21 cellular contexts compared by ENCODE assay signal in genomic region chr5:38367410-38367809, GRCh38.
DNase-seq lines count a peak whose midpoint lies in the region; ATAC-seq and TF ChIP-seq lines count a peak whose summit lies in the region.
"Had no signal": no experiment of that assay in that cellular context is flagged by ENCODE, and none has a peak within 500 bp of the region (broad histone marks: within the 10 kb centered on the region; RNA-seq: fewer than 3 reads in every experiment).

No MANE protein-coding gene starts in this region.

- H3K36me3 ChIP-seq in GM23338 (ENCODE audit: insufficient read depth) (no peaks in the 10 kb centered on the region), brain microvascular endothelial cell (replicated peaks) (no peaks in the 10 kb centered on the region)
- H3K36me3 ChIP-seq in naive thymus-derived CD4-positive, alpha-beta T cell (ENCODE audit: control insufficient read depth in 2 of 3, insufficient read depth in 3 of 3, low read length in 3 of 3) = no peaks in the 10 kb centered on the region
- H3K36me3 ChIP-seq: MG63, Peyer's patch, SJCRH30 had no signal

- peaks cover 9% of the 10 kb centered on the region; the same call in 1 of the 3 replicates for H3K4me1 Mint-ChIP-seq in GM23338
- H3K4me1 Mint-ChIP-seq in naive thymus-derived CD4-positive, alpha-beta T cell = peaks cover 2 to 24% (median 22%) of the 10 kb centered on the region in 7 donors
- H3K4me1 Mint-ChIP-seq: IgD-negative memory B cell had no signal

- H3K9me3 ChIP-seq in naive thymus-derived CD4-positive, alpha-beta T cell (ENCODE audit: control insufficient read depth in 2 of 3, low read length in 3 of 3) = no peaks in the 10 kb centered on the region
- H3K9me3 ChIP-seq: MG63, Peyer's patch, SJCRH30 had no signal

- CTCF ChIA-PET in naive thymus-derived CD4-positive, alpha-beta T cell (lab: Charles Lee) = no interaction called here

- H3K27me3 Mint-ChIP-seq in GM23338 (ENCODE audit: insufficient read depth, low read depth, poor library complexity) = no peaks in the 10 kb centered on the region
- H3K27me3 Mint-ChIP-seq in naive thymus-derived CD4-positive, alpha-beta T cell = peaks cover 0 to 10% (median 3%) of the 10 kb centered on the region in 5 donors

- no peak overlapping the region for H3K4me3 ChIP-seq in GM23338
- H3K4me3 ChIP-seq in brain microvascular endothelial cell (ENCODE audit: low read depth, low read length) = no peak overlapping the region
- no peak overlapping the region for H3K4me3 ChIP-seq in fibroblast of villous mesenchyme (ENCODE audit: low read depth, low read length)
- H3K4me3 ChIP-seq in naive thymus-derived CD4-positive, alpha-beta T cell (ENCODE audit: low read length) = no peak overlapping the region
- H3K4me3 ChIP-seq: GM12878, MG63, Peyer's patch, SJCRH30 had no signal

- H3K4me1 ChIP-seq in GM23338 (ENCODE audit: insufficient read depth) = no peaks in the 10 kb centered on the region
- peaks cover 0 to 6% of the 10 kb centered on the region in 2 donors for H3K4me1 ChIP-seq in naive thymus-derived CD4-positive, alpha-beta T cell (ENCODE audit: control insufficient read depth in 2 of 2, insufficient read depth in 2 of 2, low read length in 2 of 2)
- H3K4me1 ChIP-seq: Peyer's patch, SJCRH30 had no signal

- peaks cover 8% of the 10 kb centered on the region; the same call in 1 of the 2 replicates for H3K9me2 ChIP-seq in GM23338 (ENCODE audit: insufficient read depth)

- H3K36me3 Mint-ChIP-seq in GM23338 (ENCODE audit: low read depth) = no peaks in the 10 kb centered on the region
- H3K36me3 Mint-ChIP-seq in naive thymus-derived CD4-positive, alpha-beta T cell = no peaks in the 10 kb centered on the region
- H3K36me3 Mint-ChIP-seq: IgD-negative memory B cell had no signal

- no peak for TF ChIP-seq CTCF in GM23338 (conservative IDR thresholded peaks at IDR 0.05; ENCODE audit: low read depth in 2 of 2)
- TF ChIP-seq CTCF in brain microvascular endothelial cell (IDR thresholded peaks at IDR 0.05; ENCODE audit: low read depth, low read length, missing control alignments) = no peak
- no peak for TF ChIP-seq CTCF in fibroblast of villous mesenchyme (IDR thresholded peaks at IDR 0.05; ENCODE audit: insufficient read depth, low read depth, low read length)

- ATAC-seq in GM23338 (no peak), HG03135 (IDR thresholded peaks at IDR 0.05; ENCODE audit: unreplicated experiment) (no peak), GM19328 (IDR thresholded peaks at IDR 0.05; ENCODE audit: unreplicated experiment) (no peak)
- no peak for ATAC-seq in naive thymus-derived CD4-positive, alpha-beta T cell
- ATAC-seq: GM12878, HCT116 had no signal

- H3K4me2 ChIP-seq in GM23338 = no peak overlapping the region

- no peaks in the 10 kb centered on the region for H3F3A ChIP-seq in GM23338 (replicated peaks; ENCODE audit: low read depth)

- no peak overlapping the region for H3K27ac Mint-ChIP-seq in GM23338
- no peak overlapping the region for H3K27ac Mint-ChIP-seq in naive thymus-derived CD4-positive, alpha-beta T cell
- H3K27ac Mint-ChIP-seq: IgD-negative memory B cell had no signal

- POLR2A ChIA-PET in naive thymus-derived CD4-positive, alpha-beta T cell (lab: Charles Lee) = interaction anchor here (1.0 kb wide), 1 partner anchor 10 kb away, joined by 5 read pairs; no protein-coding TSS in a partner anchor

- no peak overlapping the region for H2AFZ ChIP-seq in GM23338

- H3K79me2 ChIP-seq in GM23338 (replicated peaks; ENCODE audit: insufficient read depth) = no peaks in the 10 kb centered on the region

- intact Hi-C loops in naive thymus-derived CD4-positive, alpha-beta T cell (cut with micrococcal nuclease) = no loop called here

- no peaks in the 10 kb centered on the region for H3K9me3 Mint-ChIP-seq in GM23338
- no peaks in the 10 kb centered on the region for H3K9me3 Mint-ChIP-seq in naive thymus-derived CD4-positive, alpha-beta T cell

- H3K27me3 ChIP-seq in GM23338 (ENCODE audit: insufficient read depth) (no peaks in the 10 kb centered on the region), brain microvascular endothelial cell (replicated peaks) (no peaks in the 10 kb centered on the region)
- H3K27me3 ChIP-seq in naive thymus-derived CD4-positive, alpha-beta T cell (ENCODE audit: control insufficient read depth in 2 of 2, insufficient read depth in 2 of 2, low read length in 2 of 2) = no peaks in the 10 kb centered on the region
- H3K27me3 ChIP-seq: MG63, Peyer's patch had no signal

- in situ Hi-C loops in brain microvascular endothelial cell (cut with HindIII; ENCODE audit: low pct_ligation_motif_present, low sequenced_read_pairs) = no loop called here

- H3K4me3 Mint-ChIP-seq in GM23338 = no peak overlapping the region
- H3K4me3 Mint-ChIP-seq in naive thymus-derived CD4-positive, alpha-beta T cell = peak overlapping the region in 2 of 10 donors; percentile 72 to 80
- H3K4me3 Mint-ChIP-seq: IgD-negative memory B cell had no signal

- peak; percentile 22 for DNase-seq in GM23338 (ENCODE audit: low spot score)
- peak; percentile 34 for DNase-seq in NCI-H226
- peak; percentile 22 for DNase-seq in brain microvascular endothelial cell
- DNase-seq in fibroblast of villous mesenchyme (ENCODE audit: low read depth) = peak; percentile 63
- no peak for DNase-seq in naive thymus-derived CD4-positive, alpha-beta T cell
- no peak for DNase-seq in NCI-H1417 (lab: John Stamatoyannopoulos, UW)
- DNase-seq: DMS79 treated with DMSO at 0.1 percent for 48 hours, Karpas-422, MG63, NCI-H1048, NCI-H1436 treated with DMSO at 0.1 percent for 48 hours, NCI-H1930, NCI-H524, NCI-H774, Peyer's patch, SJCRH30 had no signal

- H4K20me1 ChIP-seq in GM23338 (replicated peaks; ENCODE audit: insufficient read depth) = no peaks in the 10 kb centered on the region

- no peak overlapping the region for H3K27ac ChIP-seq in GM23338 (ENCODE audit: low read depth)
- no peak overlapping the region for H3K27ac ChIP-seq in brain microvascular endothelial cell
- H3K27ac ChIP-seq in naive thymus-derived CD4-positive, alpha-beta T cell (ENCODE audit: low read depth, low read length) = no peak overlapping the region
- H3K27ac ChIP-seq: Peyer's patch, SJCRH30 had no signal

TF ChIP-seq in GM23338, 12 proteins besides CTCF, POLR2A, EP300 and RAD21 (continues in another document):
- TF ChIP-seq EZH2 (IDR thresholded peaks at IDR 0.05; ENCODE audit: low read depth, unreplicated experiment) (no peak), ZNF331 (CRISPR knock-in tag; IDR thresholded peaks at IDR 0.05; ENCODE audit: low read depth) (no peak), NANOG (IDR thresholded peaks at IDR 0.05; ENCODE audit: borderline replicate concordance) (no peak), EZH2phosphoT487 (IDR thresholded peaks at IDR 0.05; ENCODE audit: unreplicated experiment) (no peak), REST (IDR thresholded peaks at IDR 0.05; ENCODE audit: unreplicated experiment) (no peak), STAT1 (IDR thresholded peaks at IDR 0.05; ENCODE audit: unreplicated experiment) (no peak)

Comparison
In these comparisons a context has a peak if more than half of its experiments do, and no peak if none do; other contexts are left out.
1. DNase-seq: peak in GM23338 (single experiment), NCI-H226 (single experiment), brain microvascular endothelial cell (single experiment) and fibroblast of villous mesenchyme (single experiment); none in naive thymus-derived CD4-positive, alpha-beta T cell (0 of 9) and NCI-H1417 (0 of 3).